In genomic region chr2:44324971-44325426, GRCh38 we compare ENCODE assay signal across 14 cellular contexts. TPM values are rescaled to one million over a fixed set of nuclear protein-coding genes. Genes with fewer than 3 reads are reported as not detected.
A peak's percentile ranks its signal among the peaks of the same experiment; 100 is the strongest.
DNase-seq lines count a peak whose midpoint lies in the region; ATAC-seq and TF ChIP-seq lines count a peak whose summit lies in the region.
"Had no signal": no experiment of that assay in that cellular context is flagged by ENCODE, and none has a peak within 500 bp of the region (broad histone marks: within the 10 kb centered on the region; RNA-seq: fewer than 3 reads in every experiment).

No MANE protein-coding gene starts in this region.

- H3K27me3 Mint-ChIP-seq in chondrocyte (ENCODE audit: low read depth) = no peaks in the 10 kb centered on the region

- H3K27ac ChIP-seq in AG04450 (ENCODE audit: low read depth, low read length) (no peak overlapping the region), colonic mucosa (no peak overlapping the region), smooth muscle cell (ENCODE audit: low read depth) (no peak overlapping the region)
- H3K27ac ChIP-seq: C4-2B, HL-60 had no signal

- H3K9me3 Mint-ChIP-seq in chondrocyte (ENCODE audit: low read depth) = no peaks in the 10 kb centered on the region

- H3K9ac ChIP-seq in colonic mucosa (ENCODE audit: low read depth in 2 of 2, low read length in 2 of 2) (no peak overlapping the region), smooth muscle cell (ENCODE audit: low read depth) (no peak overlapping the region)

- H3K4me3 Mint-ChIP-seq in chondrocyte (ENCODE audit: unreplicated experiment) = no peak overlapping the region

- H3K36me3 Mint-ChIP-seq in chondrocyte (ENCODE audit: low read depth) = peaks cover 30% of the 10 kb centered on the region

- peak; percentile 79 for ATAC-seq in left lobe of liver
- ATAC-seq in GM18858 (IDR thresholded peaks at IDR 0.05; ENCODE audit: unreplicated experiment) = no peak

- H3K9me3 ChIP-seq in AG04450 (ENCODE audit: control insufficient read depth, insufficient read depth, low read length) (no peaks in the 10 kb centered on the region), colonic mucosa (no peaks in the 10 kb centered on the region), smooth muscle cell (replicated peaks; ENCODE audit: low read depth) (no peaks in the 10 kb centered on the region)

- CTCF ChIA-PET in AG04450 (lab: Charles Lee) = interaction anchor here (0.6 to 1.3 kb wide), 2 partner anchors 8 to 238 kb away, joined by 3 read pairs; no protein-coding TSS in a partner anchor

- peak; percentile 7 for DNase-seq in AG04450 (ENCODE audit: low read depth, low spot score)
- peak; percentile 21 for DNase-seq in LHCN-M2 (ENCODE audit: low read depth)
- DNase-seq in chondrocyte (ENCODE audit: low spot score) = no peak
- DNase-seq in left lobe of liver (ENCODE audit: low spot score) = no peak
- no peak for DNase-seq in NCI-H446 (lab: John Stamatoyannopoulos, UW)
- no peak for DNase-seq in colonic mucosa
- no peak for DNase-seq in smooth muscle cell (lab: John Stamatoyannopoulos, UW; ENCODE audit: unreplicated experiment)
- DNase-seq: amygdala, midbrain, NCI-H1417 had no signal

- intact Hi-C loops in colonic mucosa (cut with DNase I) = no loop called here

- H4K20me1 ChIP-seq in smooth muscle cell (ENCODE audit: low read depth) = no peaks in the 10 kb centered on the region

- TF ChIP-seq CTCF in AG04450 (IDR thresholded peaks at IDR 0.05; ENCODE audit: low read depth, low read length) = no peak
- TF ChIP-seq CTCF in chondrocyte (IDR thresholded peaks at IDR 0.05) = no peak
- no peak for TF ChIP-seq CTCF in colonic mucosa (IDR thresholded peaks at IDR 0.05)
- no peak for TF ChIP-seq CTCF in smooth muscle cell (IDR thresholded peaks at IDR 0.05; ENCODE audit: borderline replicate concordance, insufficient read depth, poor library complexity, severe bottlenecking)

- H3K4me2 ChIP-seq in smooth muscle cell = no peak overlapping the region

- POLR2A ChIA-PET in AG04450 (lab: Yijun Ruan, JAX) = interaction anchor here (0.7 kb wide), 1 partner anchor 33 kb away, joined by 3 read pairs; no protein-coding TSS in a partner anchor

- H3K27ac Mint-ChIP-seq in chondrocyte (ENCODE audit: unreplicated experiment) = peak overlapping the region; percentile 79

- H2AFZ ChIP-seq in smooth muscle cell (ENCODE audit: low read depth) = no peak overlapping the region

- WGBS in smooth muscle cell (ENCODE audit: low lambda C conversion rate) = 100% methylated on average over 1 of the region's 1 CpG

- no peaks in the 10 kb centered on the region for H3K79me2 ChIP-seq in smooth muscle cell (ENCODE audit: low read depth)

- no peaks in the 10 kb centered on the region for H3F3A ChIP-seq in smooth muscle cell (ENCODE audit: low read depth)

- peaks cover 18% of the 10 kb centered on the region for H3K4me1 Mint-ChIP-seq in chondrocyte (ENCODE audit: low read depth)

- H3K36me3 ChIP-seq in colonic mucosa (peaks cover 9% of the 10 kb centered on the region), smooth muscle cell (ENCODE audit: low read depth) (peaks cover 30% of the 10 kb centered on the region)

- H3K27me3 ChIP-seq in AG04450 (ENCODE audit: control insufficient read depth, insufficient read depth, low read length) = no peaks in the 10 kb centered on the region
- no peaks in the 10 kb centered on the region for H3K27me3 ChIP-seq in colonic mucosa
- no peaks in the 10 kb centered on the region for H3K27me3 ChIP-seq in smooth muscle cell (ENCODE audit: low read depth)

- no peak overlapping the region for H3K4me3 ChIP-seq in AG04450 (ENCODE audit: low read depth, low read length)
- no peak overlapping the region for H3K4me3 ChIP-seq in colonic mucosa
- H3K4me3 ChIP-seq in smooth muscle cell = no peak overlapping the region

- H3K4me1 ChIP-seq in colonic mucosa (no peaks in the 10 kb centered on the region), smooth muscle cell (ENCODE audit: low read depth) (peaks cover 9% of the 10 kb centered on the region)

RNA-seq across cellular contexts. Expression of gene PREPL, which starts 36.3 kb away (rescaled TPM):
- polyA plus RNA-seq in AG04450 (2011; rRNA removed) (54.6 and 79.6 TPM in 2 replicates), smooth muscle cell (16.2 and 16.7 TPM in 2 replicates)
- 29.0 and 52.1 TPM in 2 replicates for polyA minus RNA-seq in AG04450 (2011; rRNA and poly(A)+ RNA removed)
- total RNA-seq in LHCN-M2 (2014; rRNA removed) (38.5 and 43.2 TPM in 2 replicates), chondrocyte (56.0 to 71.7 TPM (median 60.0 TPM) in 3 replicates), left lobe of liver (15.4 TPM), colonic mucosa (10 to 100 TPM; 29.6 to 35.6 TPM), smooth muscle cell (43.8 and 45.4 TPM in 2 replicates)
- polyA plus RNA-seq in LHCN-M2 (2012) = 11.5 TPM

RNA-seq across cellular contexts. Expression of gene CAMKMT, which starts 36.7 kb away (rescaled TPM):
- polyA plus RNA-seq in AG04450 (2011; rRNA removed) (8.0 and 10.2 TPM in 2 replicates), smooth muscle cell (7.2 and 9.1 TPM in 2 replicates)
- polyA minus RNA-seq in AG04450 (2011; rRNA and poly(A)+ RNA removed) = 6.4 and 11.1 TPM in 2 replicates
- total RNA-seq in LHCN-M2 (2014; rRNA removed) (6.2 and 10.1 TPM in 2 replicates), chondrocyte (6.5 to 12.2 TPM (median 8.7 TPM) in 3 replicates), left lobe of liver (4.9 TPM), colonic mucosa (10 to 100 TPM; 10.7 to 11.6 TPM), smooth muscle cell (4.2 and 7.6 TPM in 2 replicates)
- polyA plus RNA-seq in LHCN-M2 (2012) = 3.8 TPM

RNA-seq across cellular contexts. Expression of gene SLC3A1, which starts 49.7 kb away (rescaled TPM):
- 0.07 and 0.09 TPM in 2 replicates for polyA plus RNA-seq in AG04450 (2011; rRNA removed)
- polyA minus RNA-seq in AG04450 (2011; rRNA and poly(A)+ RNA removed) = 0.14 TPM in 1 of 2 replicates, not detected in the other
- 0.19 TPM in 1 of 2 replicates, not detected in the other for total RNA-seq in LHCN-M2 (2014; rRNA removed)
- polyA plus RNA-seq in LHCN-M2 (2012) = 0.01 TPM
- not detected in 3 replicates for total RNA-seq in chondrocyte
- total RNA-seq in left lobe of liver = 1.9 TPM
- 10 to 100 TPM in 1 of 2 donors, 1 to 10 TPM in 1; 5.5 to 36.5 TPM for total RNA-seq in colonic mucosa
- not detected in 2 replicates for total RNA-seq in smooth muscle cell
- polyA plus RNA-seq in smooth muscle cell = 0.13 and 0.86 TPM in 2 replicates
- total RNA-seq: skeletal muscle tissue had no signal

Comparison
In these comparisons a context has a peak if more than half of its experiments do, and no peak if none do; other contexts are left out.
1. DNase-seq: peak in AG04450 (single experiment) and LHCN-M2 (single experiment); none in chondrocyte (single experiment), left lobe of liver (single experiment), NCI-H446 (0 of 2), colonic mucosa (single experiment) and smooth muscle cell (single experiment).